ENCODE assay signal across 2 cellular contexts in genomic region chr4:87024181-87024580, GRCh38.
TF ChIP-seq lines count a peak whose summit lies in the region.

No MANE protein-coding gene starts in this region.

TF ChIP-seq in K562, 482 proteins besides CTCF, POLR2A, EP300 and RAD21:
- TF ChIP-seq POLR2B (IDR thresholded peaks at IDR 0.05; ENCODE audit: low read depth, partially characterized antibody) (no peak), TAF15 (IDR thresholded peaks at IDR 0.05; ENCODE audit: low read depth, low read length) (no peak), TRIM28 (IDR thresholded peaks at IDR 0.05) (no peak), ATF2 (CRISPR knock-in tag; IDR thresholded peaks at IDR 0.05) (no peak), PHB (CRISPR knock-in tag; IDR thresholded peaks at IDR 0.05) (no peak), ZNF354B (CRISPR knock-in tag; IDR thresholded peaks at IDR 0.05) (no peak), POLR2AphosphoS2 (IDR thresholded peaks at IDR 0.05; ENCODE audit: low read length) (no peak), EHMT2 (IDR thresholded peaks at IDR 0.05) (no peak), BHLHE40 (IDR thresholded peaks at IDR 0.05; ENCODE audit: low read length) (no peak), EP400 (IDR thresholded peaks at IDR 0.05) (no peak), ESRRB (CRISPR knock-in tag; IDR thresholded peaks at IDR 0.05; ENCODE audit: borderline replicate concordance) (no peak), NCOA6 (IDR thresholded peaks at IDR 0.05) (no peak), MAZ (CRISPR knock-in tag; conservative IDR thresholded peaks at IDR 0.05 in 1 of 2, IDR thresholded peaks at IDR 0.05 in 1 of 2) (no peak), BMI1 (IDR thresholded peaks at IDR 0.05; ENCODE audit: low read length) (no peak), ZNF174 (CRISPR knock-in tag; IDR thresholded peaks at IDR 0.05) (no peak), HIVEP1 (CRISPR knock-in tag; IDR thresholded peaks at IDR 0.05) (no peak), HOXB6 (CRISPR knock-in tag; IDR thresholded peaks at IDR 0.05; ENCODE audit: borderline replicate concordance) (no peak), NFRKB (IDR thresholded peaks at IDR 0.05; ENCODE audit: low read depth) (no peak)

TF ChIP-seq in SK-N-SH, 30 proteins besides CTCF, POLR2A, EP300 and RAD21:
- no peak for TF ChIP-seq SMC3 (IDR thresholded peaks at IDR 0.05; ENCODE audit: low read depth, low read length)
- no peak for TF ChIP-seq ZBTB33 (IDR thresholded peaks at IDR 0.05; ENCODE audit: borderline replicate concordance, low read depth)
